Comparison of ENCODE assay signal across 23 cellular contexts in genomic region chr3:69927571-69927970, GRCh38.
DNase-seq lines count a peak whose midpoint lies in the region; ATAC-seq and TF ChIP-seq lines count a peak whose summit lies in the region.
"Had no signal": no experiment of that assay in that cellular context is flagged by ENCODE, and none has a peak within 500 bp of the region (broad histone marks: within the 10 kb centered on the region; RNA-seq: fewer than 3 reads in every experiment).

No MANE protein-coding gene starts in this region.

- no peak for TF ChIP-seq CTCF in heart left ventricle (IDR thresholded peaks at IDR 0.05)
- no peak for TF ChIP-seq CTCF in coronary artery (IDR thresholded peaks at IDR 0.05)

- ATAC-seq in Right ventricle myocardium superior (ENCODE audit: poor library complexity): peak; percentile 72
- peak; percentile 75 to 85 (median 78) for ATAC-seq in heart left ventricle
- peak; percentile 85 for ATAC-seq in left ventricle myocardium superior
- ATAC-seq: A549; CD8-positive, alpha-beta T cell; GM12878; GM23338; HCT116 had no signal

- no peaks in the 10 kb centered on the region for H3K36me3 ChIP-seq in heart left ventricle
- H3K36me3 ChIP-seq: BLaER1 had no signal

- intact Hi-C loops in Right ventricle myocardium superior (cut with DNase I) (no loop called here), cardiac septum (cut with DNase I) (no loop called here), heart left ventricle (cut with DNase I) (no loop called here), left ventricle myocardium superior (cut with micrococcal nuclease) (no loop called here)

- H3K27ac ChIP-seq in heart left ventricle: no peak overlapping the region
- H3K27ac ChIP-seq in temporal lobe (ENCODE audit: low read depth, low read length): peak overlapping the region; percentile 83
- no peak overlapping the region for H3K27ac ChIP-seq in coronary artery
- H3K27ac ChIP-seq: A549, BLaER1, C4-2B had no signal

- no peaks in the 10 kb centered on the region for H3K27me3 ChIP-seq in heart left ventricle
- H3K27me3 ChIP-seq: BLaER1 had no signal

- no peak for TF ChIP-seq POLR2A in heart left ventricle (IDR thresholded peaks at IDR 0.05)

- no peaks in the 10 kb centered on the region for H3K9me3 ChIP-seq in heart left ventricle
- H3K9me3 ChIP-seq: A549, BLaER1, Caco-2 had no signal

- no peak for DNase-seq in Right ventricle myocardium superior
- DNase-seq in cardiac septum (ENCODE audit: low spot score): no peak
- DNase-seq in heart left ventricle: no peak
- no peak for DNase-seq in left ventricle myocardium superior
- no peak for DNase-seq in OCI-M1 (lab: John Stamatoyannopoulos, UW)
- no peak for DNase-seq in coronary artery (ENCODE audit: low spot score)
- DNase-seq in EL: no peak
- DNase-seq: 8988T; ACHN; Caco-2; CD4-positive, CD25-positive, alpha-beta regulatory T cell; CD8-positive, alpha-beta T cell; DMS153; DND-41; GDM1; H9 had no signal

- H3K4me1 ChIP-seq in heart left ventricle: peaks cover 0 to 57% (median 14%) of the 10 kb centered on the region in 12 donors
- H3K4me1 ChIP-seq: BLaER1, Caco-2 had no signal

- H3K4me3 ChIP-seq in heart left ventricle (no peak overlapping the region), coronary artery (no peak overlapping the region)
- H3K4me3 ChIP-seq: A549, BLaER1, GM12878, GM23338 had no signal
